7 cellular contexts compared by ENCODE assay signal in genomic region chr21:5116344-5117123, GRCh38.
DNase-seq lines count a peak whose midpoint lies in the region; ATAC-seq and TF ChIP-seq lines count a peak whose summit lies in the region.
"Not testable (repeated sequence)": the region's sequence is repeated elsewhere in the genome, so short reads cannot be mapped to it uniquely, and the experiment has no call there.

No MANE protein-coding gene starts in this region.

- H3K4me3 ChIP-seq in SU-DHL-6 (ENCODE audit: insufficient read depth, low read length, poor library complexity, severe bottlenecking), result not testable (repeated sequence)

- H3K9ac ChIP-seq in SU-DHL-6 (ENCODE audit: low read length), result not testable (repeated sequence)

- ATAC-seq in GM21529 (IDR thresholded peaks at IDR 0.05; ENCODE audit: unreplicated experiment) (peak; percentile 36), left cardiac atrium (peak; percentile 4 to 16)
- ATAC-seq in activated CD8-positive, alpha-beta T cell treated with anti-CD3 and anti-CD28 coated beads for 36 hours, result peak; percentile 32
- ATAC-seq in activated naive CD8-positive, alpha-beta T cell treated with anti-CD3 and anti-CD28 coated beads, Interleukin-2, amount 10 ng/mL, durations not matched to agents 7 days and 5 days (ENCODE audit: low read depth), result peak; percentile 40
- ATAC-seq in effector memory CD8-positive, alpha-beta T cell (replicated peaks), result peak; percentile 23
- ATAC-seq in stimulated activated effector memory CD8-positive, alpha-beta T cell treated with anti-CD3 and anti-CD28 coated beads, Interleukin-12 subunit alpha, Interleukin-12 subunit beta, amount 100 ng/mL, for 72 hours, result peak; percentile 46

- not testable (repeated sequence) for H3K4me2 ChIP-seq in SU-DHL-6 (ENCODE audit: low read depth, low read length, poor library complexity, severe bottlenecking)

- H3K4me1 Mint-ChIP-seq in activated CD8-positive, alpha-beta T cell treated with anti-CD3 and anti-CD28 coated beads for 36 hours (ENCODE audit: low read depth); activated naive CD8-positive, alpha-beta T cell treated with anti-CD3 and anti-CD28 coated beads, Interleukin-2, amount 10 ng/mL, durations not matched to agents 7 days and 5 days; effector memory CD8-positive, alpha-beta T cell (ENCODE audit: low read depth in 2 of 2); stimulated activated effector memory CD8-positive, alpha-beta T cell treated with anti-CD3 and anti-CD28 coated beads, Interleukin-12 subunit alpha, Interleukin-12 subunit beta, amount 100 ng/mL, for 72 hours: not testable (repeated sequence)

- H3K4me3 Mint-ChIP-seq in activated CD8-positive, alpha-beta T cell treated with anti-CD3 and anti-CD28 coated beads for 36 hours; activated naive CD8-positive, alpha-beta T cell treated with anti-CD3 and anti-CD28 coated beads, Interleukin-2, amount 10 ng/mL, durations not matched to agents 7 days and 5 days; effector memory CD8-positive, alpha-beta T cell; stimulated activated effector memory CD8-positive, alpha-beta T cell treated with anti-CD3 and anti-CD28 coated beads, Interleukin-12 subunit alpha, Interleukin-12 subunit beta, amount 100 ng/mL, for 72 hours: not testable (repeated sequence)

- CTCF ChIA-PET in activated CD8-positive, alpha-beta T cell treated with anti-CD3 and anti-CD28 coated beads for 36 hours (lab: Charles Lee), result not testable (repeated sequence)

- not testable (repeated sequence) for DNase-seq in activated CD8-positive, alpha-beta T cell treated with anti-CD3 and anti-CD28 coated beads for 36 hours; activated naive CD8-positive, alpha-beta T cell treated with anti-CD3 and anti-CD28 coated beads, Interleukin-2, amount 10 ng/mL, durations not matched to agents 7 days and 5 days; effector memory CD8-positive, alpha-beta T cell; left cardiac atrium; stimulated activated effector memory CD8-positive, alpha-beta T cell treated with anti-CD3 and anti-CD28 coated beads, Interleukin-12 subunit alpha, Interleukin-12 subunit beta, amount 100 ng/mL, for 72 hours (ENCODE audit: low spot score in 2 of 2)

- H3K9me3 ChIP-seq in SU-DHL-6 (ENCODE audit: insufficient read depth, low read length), result not testable (repeated sequence)

- not testable (repeated sequence) for H3K36me3 Mint-ChIP-seq in activated CD8-positive, alpha-beta T cell treated with anti-CD3 and anti-CD28 coated beads for 36 hours (ENCODE audit: low read depth); activated naive CD8-positive, alpha-beta T cell treated with anti-CD3 and anti-CD28 coated beads, Interleukin-2, amount 10 ng/mL, durations not matched to agents 7 days and 5 days; effector memory CD8-positive, alpha-beta T cell (ENCODE audit: insufficient read depth); stimulated activated effector memory CD8-positive, alpha-beta T cell treated with anti-CD3 and anti-CD28 coated beads, Interleukin-12 subunit alpha, Interleukin-12 subunit beta, amount 100 ng/mL, for 72 hours

- not testable (repeated sequence) for H4K20me1 ChIP-seq in SU-DHL-6 (ENCODE audit: low read depth, low read length)

- H3K27me3 ChIP-seq in SU-DHL-6 (ENCODE audit: low read length), result not testable (repeated sequence)

- not testable (repeated sequence) for H3K9me3 Mint-ChIP-seq in activated CD8-positive, alpha-beta T cell treated with anti-CD3 and anti-CD28 coated beads for 36 hours; activated naive CD8-positive, alpha-beta T cell treated with anti-CD3 and anti-CD28 coated beads, Interleukin-2, amount 10 ng/mL, durations not matched to agents 7 days and 5 days; effector memory CD8-positive, alpha-beta T cell; stimulated activated effector memory CD8-positive, alpha-beta T cell treated with anti-CD3 and anti-CD28 coated beads, Interleukin-12 subunit alpha, Interleukin-12 subunit beta, amount 100 ng/mL, for 72 hours

- not testable (repeated sequence) for H2AFZ ChIP-seq in SU-DHL-6 (ENCODE audit: low read depth, low read length, severe bottlenecking)

- not testable (repeated sequence) for H3K9me2 ChIP-seq in SU-DHL-6 (replicated peaks; ENCODE audit: insufficient read depth, low read length)

- POLR2A ChIA-PET in activated CD8-positive, alpha-beta T cell treated with anti-CD3 and anti-CD28 coated beads for 36 hours (lab: Charles Lee); activated naive CD8-positive, alpha-beta T cell treated with anti-CD3 and anti-CD28 coated beads, Interleukin-2, amount 10 ng/mL, durations not matched to agents 7 days and 5 days (lab: Charles Lee): not testable (repeated sequence)

- intact Hi-C loops in activated CD8-positive, alpha-beta T cell treated with anti-CD3 and anti-CD28 coated beads for 36 hours (cut with micrococcal nuclease); left cardiac atrium (cut with DNase I): not testable (repeated sequence)

- not testable (repeated sequence) for TF ChIP-seq CTCF in SU-DHL-6 (IDR thresholded peaks at IDR 0.05; ENCODE audit: insufficient read depth, low read length, poor library complexity, severe bottlenecking); activated CD8-positive, alpha-beta T cell treated with anti-CD3 and anti-CD28 coated beads for 36 hours (IDR thresholded peaks at IDR 0.05)

- not testable (repeated sequence) for H3K36me3 ChIP-seq in SU-DHL-6 (ENCODE audit: low read length)

- not testable (repeated sequence) for H3K27ac Mint-ChIP-seq in activated CD8-positive, alpha-beta T cell treated with anti-CD3 and anti-CD28 coated beads for 36 hours; activated naive CD8-positive, alpha-beta T cell treated with anti-CD3 and anti-CD28 coated beads, Interleukin-2, amount 10 ng/mL, durations not matched to agents 7 days and 5 days; effector memory CD8-positive, alpha-beta T cell; stimulated activated effector memory CD8-positive, alpha-beta T cell treated with anti-CD3 and anti-CD28 coated beads, Interleukin-12 subunit alpha, Interleukin-12 subunit beta, amount 100 ng/mL, for 72 hours

- H3K27me3 Mint-ChIP-seq in activated CD8-positive, alpha-beta T cell treated with anti-CD3 and anti-CD28 coated beads for 36 hours; activated naive CD8-positive, alpha-beta T cell treated with anti-CD3 and anti-CD28 coated beads, Interleukin-2, amount 10 ng/mL, durations not matched to agents 7 days and 5 days; effector memory CD8-positive, alpha-beta T cell: not testable (repeated sequence)

- 0 out of 2 replicates have a peak overlapping the region, but pooled peaks have one; percentile 57 for H3K27ac ChIP-seq in SU-DHL-6 (ENCODE audit: low read depth, low read length)

- not testable (repeated sequence) for H3K79me2 ChIP-seq in SU-DHL-6 (ENCODE audit: insufficient read depth, low read length)

- not testable (repeated sequence) for H3F3A ChIP-seq in SU-DHL-6 (ENCODE audit: insufficient read depth)
